In the genomic region with DNA sequence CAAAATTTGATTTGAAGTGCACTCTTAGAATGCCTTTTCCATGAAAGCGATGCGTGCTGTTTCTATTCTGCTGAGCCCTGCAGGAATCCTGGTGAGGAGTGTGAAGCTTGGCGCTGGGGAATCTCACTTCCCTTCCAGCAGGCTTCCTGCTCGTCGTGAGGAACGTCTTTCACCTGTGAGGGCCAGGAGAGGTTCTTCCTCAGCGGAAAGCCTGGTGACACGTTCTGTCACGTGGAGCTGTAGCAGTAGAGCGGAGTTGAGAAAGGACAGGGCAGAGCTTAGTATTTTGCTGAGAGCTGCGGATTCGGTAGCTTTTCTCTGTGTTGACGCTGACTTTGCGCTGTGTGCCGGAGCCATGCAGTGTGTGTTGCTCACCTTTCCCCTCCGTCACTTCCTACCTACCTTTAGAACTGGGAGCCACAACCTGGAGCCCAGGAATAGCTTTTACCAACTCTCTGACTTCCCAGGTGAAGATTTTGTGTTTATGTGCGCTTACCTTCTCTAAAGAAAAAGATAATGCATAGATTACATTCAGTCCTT, we compare ENCODE assay signal across 22 cellular contexts.
"Had no signal": no experiment of that assay in that cellular context is flagged by ENCODE, and none has a peak within 500 bp of the region (broad histone marks: within the 10 kb centered on the region; RNA-seq: fewer than 3 reads in every experiment).

No MANE protein-coding gene starts in this region.

- H3K27ac Mint-ChIP-seq: mesothelial cell of epicardium; natural killer cell; stimulated activated naive B cell treated with anti-CD40 and anti-IgM and Interleukin-4, amounts not matched to agents 10 μg/mL and 1 μg/mL and 100 μg/mL, for 72 hours; stimulated activated naive CD8-positive, alpha-beta T cell treated with anti-CD3 and anti-CD28 coated beads, Interleukin-15, amount 100 ng/mL, for 72 hours had no signal

- H3K4me3 ChIP-seq: coronary artery, dorsolateral prefrontal cortex, esophagus muscularis mucosa, gastrocnemius medialis, right atrium auricular region, sigmoid colon, skin epidermis, testis, transverse colon had no signal

- H3K36me3 ChIP-seq: gastrocnemius medialis, right atrium auricular region, sigmoid colon, transverse colon had no signal

- H3K36me3 Mint-ChIP-seq: natural killer cell had no signal

- ATAC-seq: gastrocnemius medialis; left lobe of liver; natural killer cell; stimulated activated naive B cell treated with anti-CD40 and anti-IgM and Interleukin-4, amounts not matched to agents 10 μg/mL and 1 μg/mL and 100 μg/mL, for 72 hours; stimulated activated naive CD8-positive, alpha-beta T cell treated with anti-CD3 and anti-CD28 coated beads, Interleukin-15, amount 100 ng/mL, for 72 hours had no signal

- H3K4me1 ChIP-seq: esophagus muscularis mucosa, gastrocnemius medialis, right atrium auricular region, sigmoid colon, testis had no signal

- H3K4me3 Mint-ChIP-seq: mesothelial cell of epicardium; natural killer cell; neural crest cell; stimulated activated naive B cell treated with anti-CD40 and anti-IgM and Interleukin-4, amounts not matched to agents 10 μg/mL and 1 μg/mL and 100 μg/mL, for 72 hours; stimulated activated naive CD8-positive, alpha-beta T cell treated with anti-CD3 and anti-CD28 coated beads, Interleukin-15, amount 100 ng/mL, for 72 hours had no signal

- H3K4me1 Mint-ChIP-seq: mesothelial cell of epicardium; natural killer cell; neural crest cell; stimulated activated naive CD8-positive, alpha-beta T cell treated with anti-CD3 and anti-CD28 coated beads, Interleukin-15, amount 100 ng/mL, for 72 hours had no signal

- DNase-seq: dorsolateral prefrontal cortex; effector CD8-positive, alpha-beta T cell; gastrocnemius medialis; glutamatergic neuron; islet precursor cell; mammary epithelial cell; natural killer cell; sigmoid colon; stimulated activated CD4-positive, alpha-beta T cell treated with anti-CD3 and anti-CD28 coated beads, Interleukin-2, amount 100 ng/mL, for 24 hours; stimulated activated CD4-positive, alpha-beta T cell treated with anti-CD3 and anti-CD28 coated beads, Interleukin-4, amount 100 ng/mL, for 4 hours; stimulated activated naive B cell treated with anti-CD40 and anti-IgM and Interleukin-4, amounts not matched to agents 10 μg/mL and 1 μg/mL and 100 μg/mL, for 72 hours; stimulated activated naive CD8-positive, alpha-beta T cell treated with anti-CD3 and anti-CD28 coated beads, Interleukin-15, amount 100 ng/mL, for 72 hours; testis; transverse colon had no signal

- H3K27me3 ChIP-seq: dorsolateral prefrontal cortex, esophagus muscularis mucosa, gastrocnemius medialis, right atrium auricular region, sigmoid colon, testis, transverse colon had no signal

- H3K9me3 Mint-ChIP-seq: mesothelial cell of epicardium; natural killer cell; neural crest cell; stimulated activated naive B cell treated with anti-CD40 and anti-IgM and Interleukin-4, amounts not matched to agents 10 μg/mL and 1 μg/mL and 100 μg/mL, for 72 hours; stimulated activated naive CD8-positive, alpha-beta T cell treated with anti-CD3 and anti-CD28 coated beads, Interleukin-15, amount 100 ng/mL, for 72 hours had no signal

- H3K9me3 ChIP-seq: esophagus muscularis mucosa, gastrocnemius medialis, right atrium auricular region, sigmoid colon, testis, transverse colon had no signal

- H3K27ac ChIP-seq: coronary artery, dorsolateral prefrontal cortex, epithelial cell of prostate, esophagus muscularis mucosa, gastrocnemius medialis, right atrium auricular region, sigmoid colon, skin epidermis, testis, transverse colon had no signal

- H3K27me3 Mint-ChIP-seq: stimulated activated naive B cell treated with anti-CD40 and anti-IgM and Interleukin-4, amounts not matched to agents 10 μg/mL and 1 μg/mL and 100 μg/mL, for 72 hours; stimulated activated naive CD8-positive, alpha-beta T cell treated with anti-CD3 and anti-CD28 coated beads, Interleukin-15, amount 100 ng/mL, for 72 hours had no signal
